8 cellular contexts compared by ENCODE assay signal in the genomic region with DNA sequence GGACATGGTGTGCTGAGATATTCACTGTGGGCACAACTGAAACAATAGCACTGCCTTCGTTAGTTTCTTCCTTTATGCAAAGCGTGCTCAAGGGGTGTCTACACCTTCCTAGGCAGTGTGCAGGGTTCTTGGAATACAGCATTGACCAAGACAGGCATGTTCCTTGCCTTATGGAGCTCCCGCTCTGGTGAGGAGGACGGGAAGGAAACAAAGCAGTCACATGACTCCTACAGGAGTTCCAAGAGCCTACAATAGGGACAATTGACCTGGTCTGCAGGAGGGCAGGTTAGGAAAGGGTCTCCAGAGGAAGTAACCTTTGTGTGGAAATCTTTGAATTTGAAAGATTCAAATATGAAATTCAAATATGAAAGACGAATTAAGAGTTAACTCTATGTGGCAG. TPM values are rescaled to one million over a fixed set of nuclear protein-coding genes. Genes with fewer than 3 reads are reported as not detected.
"Had no signal": no experiment of that assay in that cellular context is flagged by ENCODE, and none has a peak within 500 bp of the region (broad histone marks: within the 10 kb centered on the region; RNA-seq: fewer than 3 reads in every experiment).

No MANE protein-coding gene starts in this region.

- H3K4me3 Mint-ChIP-seq: H9, IgD-negative memory B cell had no signal

- H3K36me3 Mint-ChIP-seq: IgD-negative memory B cell had no signal

- H3K27ac ChIP-seq: HL-60 had no signal

- FAIRE-seq: H54, HepG2 had no signal

- H3K27ac Mint-ChIP-seq: H9, IgD-negative memory B cell had no signal

- DNase-seq: GOT3, H9, HCEC 1CT had no signal

- H3K9me3 Mint-ChIP-seq: H9 had no signal

RNA-seq across cellular contexts. Expression of a gene that starts 25.8 kb away (rescaled TPM):
- total RNA-seq: H9, HepG2, HT1080 had no signal
- polyA plus RNA-seq: HepG2 had no signal

RNA-seq across cellular contexts. Expression of a gene that starts 40.5 kb away (rescaled TPM):
- total RNA-seq: H9, HepG2, HT1080 had no signal
- polyA plus RNA-seq: HepG2, IgD-negative memory B cell had no signal
